ENCODE assay signal across 8 cellular contexts in genomic region chr20:324177-325042, GRCh38. TPM values are rescaled to one million over a fixed set of nuclear protein-coding genes. Genes with fewer than 3 reads are reported as not detected.
DNase-seq lines count a peak whose midpoint lies in the region; ATAC-seq and TF ChIP-seq lines count a peak whose summit lies in the region.

No MANE protein-coding gene starts in this region.

- peaks cover 28% of the 10 kb centered on the region for H4K20me1 ChIP-seq in BLaER1

- no peaks in the 10 kb centered on the region for H3K9me3 ChIP-seq in BLaER1
- H3K9me3 ChIP-seq in colonic mucosa: no peaks in the 10 kb centered on the region

- H3K36me3 ChIP-seq in BLaER1 (0 out of 2 replicates have a peak, but pooled peaks cover 8% of the 10 kb centered on the region), colonic mucosa (no peaks in the 10 kb centered on the region)

- H3K9ac ChIP-seq in BLaER1 (peak overlapping the region; percentile 92), colonic mucosa (ENCODE audit: low read depth in 2 of 2, low read length in 2 of 2) (peak overlapping the region; percentile 81 to 98)

- H3K4me3 ChIP-seq in BLaER1 (peak overlapping the region; percentile 94), colonic mucosa (peak overlapping the region; percentile 59)

- H3K4me1 ChIP-seq in BLaER1: peaks cover 26% of the 10 kb centered on the region
- H3K4me1 ChIP-seq in colonic mucosa: no peaks in the 10 kb centered on the region

- no peaks in the 10 kb centered on the region for H3K27me3 ChIP-seq in BLaER1
- H3K27me3 ChIP-seq in colonic mucosa: no peaks in the 10 kb centered on the region

- H3K4me2 ChIP-seq in BLaER1: peak overlapping the region; percentile 99

- ATAC-seq in HG03432 (IDR thresholded peaks at IDR 0.05; ENCODE audit: unreplicated experiment): peak; percentile 54
- peak; percentile 79 for ATAC-seq in left lobe of liver

- H3K27ac ChIP-seq in BLaER1 (peak overlapping the region; percentile 93), colonic mucosa (peak overlapping the region; percentile 89)

- no peak for TF ChIP-seq CTCF in colonic mucosa (IDR thresholded peaks at IDR 0.05)

- peak; percentile 67 for DNase-seq in NCI-H460 (ENCODE audit: extremely low read depth, low read depth)
- DNase-seq in activated CD4-positive, alpha-beta T cell treated with anti-CD3 and anti-CD28 coated beads for 4 hours: peak; percentile 91 to 92
- DNase-seq in colonic mucosa: peak; percentile 97
- peak; percentile 93 for DNase-seq in left lobe of liver (ENCODE audit: low spot score)
- peak; percentile 92 to 96 for DNase-seq in stimulated activated CD4-positive, alpha-beta T cell treated with anti-CD3 and anti-CD28 coated beads, Interleukin-2, amount 100 ng/mL, for 24 hours

- peak; percentile 60 for TF ChIP-seq POLR2A in GM19193 (IDR thresholded peaks at IDR 0.05; ENCODE audit: extremely low read depth, insufficient read depth, insufficient read length)

- intact Hi-C loops in colonic mucosa (cut with DNase I): loop anchor here (10.0 kb wide), 1 partner anchor 50 kb away; no protein-coding TSS in a partner anchor

RNA-seq across cellular contexts. Expression of gene SOX12, which starts 0.9 kb away (rescaled TPM):
- 11.0 and 11.1 TPM in 2 replicates for total RNA-seq in NCI-H460 (2014; rRNA removed; shearing (Covaris generic))
- 10.2 and 20.4 TPM in 2 replicates for polyA plus RNA-seq in NCI-H460 (2014; cell fraction: nucleus; rRNA removed)
- total RNA-seq in colonic mucosa (1 to 10 TPM; 5.0 to 7.5 TPM), left lobe of liver (5.6 TPM)

RNA-seq across cellular contexts. Expression of gene NRSN2, which starts 22.5 kb away (rescaled TPM):
- 16.3 and 26.4 TPM in 2 replicates for total RNA-seq in NCI-H460 (2014; rRNA removed; shearing (Covaris generic))
- 21.1 and 38.7 TPM in 2 replicates for polyA plus RNA-seq in NCI-H460 (2014; cell fraction: nucleus; rRNA removed)
- 10 to 100 TPM; 11.2 to 18.3 TPM for total RNA-seq in colonic mucosa
- 3.1 TPM for total RNA-seq in left lobe of liver

RNA-seq across cellular contexts. Expression of gene ZCCHC3, which starts 27.0 kb away (rescaled TPM):
- 18.8 and 20.9 TPM in 2 replicates for total RNA-seq in NCI-H460 (2014; rRNA removed; shearing (Covaris generic))
- 10.6 and 14.5 TPM in 2 replicates for polyA plus RNA-seq in NCI-H460 (2014; cell fraction: nucleus; rRNA removed)
- 10 to 100 TPM; 13.7 to 15.6 TPM for total RNA-seq in colonic mucosa
- 5.6 TPM for total RNA-seq in left lobe of liver

RNA-seq across cellular contexts. Expression of gene C20orf96, which starts 33.9 kb away (rescaled TPM):
- total RNA-seq in NCI-H460 (2014; rRNA removed; shearing (Covaris generic)): 1.0 and 3.4 TPM in 2 replicates
- 5.3 and 6.9 TPM in 2 replicates for polyA plus RNA-seq in NCI-H460 (2014; cell fraction: nucleus; rRNA removed)
- 1 to 10 TPM; 7.9 to 8.2 TPM for total RNA-seq in colonic mucosa
- 2.0 TPM for total RNA-seq in left lobe of liver

RNA-seq across cellular contexts. Expression of gene TRIB3, which starts 56.1 kb away (rescaled TPM):
- 433 and 534 TPM in 2 replicates for total RNA-seq in NCI-H460 (2014; rRNA removed; shearing (Covaris generic))
- 226 and 259 TPM in 2 replicates for polyA plus RNA-seq in NCI-H460 (2014; cell fraction: nucleus; rRNA removed)
- 10 to 100 TPM; 13.5 to 48.5 TPM for total RNA-seq in colonic mucosa
- total RNA-seq in left lobe of liver: 18.3 TPM

Comparison
In these comparisons a context has a peak if more than half of its experiments do, and no peak if none do; other contexts are left out.
1. Peak in every context shown above with its lines: DNase-seq, ATAC-seq, H3K4me3 ChIP-seq and H3K27ac ChIP-seq.